Comparison of ENCODE assay signal across 32 cellular contexts in genomic region chr3:187360523-187361060, GRCh38. TPM values are rescaled to one million over a fixed set of nuclear protein-coding genes. Genes with fewer than 3 reads are reported as not detected.
DNase-seq lines count a peak whose midpoint lies in the region; ATAC-seq and TF ChIP-seq lines count a peak whose summit lies in the region.
"Had no signal": no experiment of that assay in that cellular context is flagged by ENCODE, and none has a peak within 500 bp of the region (broad histone marks: within the 10 kb centered on the region; RNA-seq: fewer than 3 reads in every experiment).

No MANE protein-coding gene starts in this region.

- H3K4me1 Mint-ChIP-seq in H9, result peaks cover 59% of the 10 kb centered on the region in 2 experiments
- H3K4me1 Mint-ChIP-seq: B cell; CD4-positive, alpha-beta memory T cell; central memory CD8-positive, alpha-beta T cell; natural killer cell; stimulated activated naive B cell treated with anti-CD40 and anti-IgM and Interleukin-4, amounts not matched to agents 10 μg/mL and 1 μg/mL and 100 μg/mL, for 72 hours had no signal

- no peak overlapping the region for H2BK15ac ChIP-seq in H9 (ENCODE audit: low read depth, low read length)

- no peaks in the 10 kb centered on the region for H3K23me2 ChIP-seq in H9 (ENCODE audit: insufficient read length, low read depth, low read length, poor library complexity, severe bottlenecking)

- H3K14ac ChIP-seq in H9 (ENCODE audit: insufficient read depth, low read length) (no peak overlapping the region), trophoblast cell (ENCODE audit: low read length) (no peak overlapping the region)

- ATAC-seq in GM18907 (IDR thresholded peaks at IDR 0.05; ENCODE audit: unreplicated experiment) (no peak), GM19397 (IDR thresholded peaks at IDR 0.05; ENCODE audit: unreplicated experiment) (no peak)
- ATAC-seq: body of pancreas; gastrocnemius medialis; mucosa of descending colon; natural killer cell; stimulated activated naive B cell treated with anti-CD40 and anti-IgM and Interleukin-4, amounts not matched to agents 10 μg/mL and 1 μg/mL and 100 μg/mL, for 72 hours had no signal

- no CpG with 5 or more reads among the region's 5 CpGs for WGBS in H9 (ENCODE audit: extremely low coverage, insufficient read length, low lambda C conversion rate)
- no CpG with 5 or more reads among the region's 5 CpGs for WGBS in trophoblast cell (ENCODE audit: extremely low coverage, insufficient coverage, insufficient read length)

- H4K8ac ChIP-seq in H9 (replicated peaks; ENCODE audit: insufficient read length, low read depth, low read length) (no peak overlapping the region), trophoblast cell (ENCODE audit: low read depth, low read length) (no peak overlapping the region)

- H3K4me3 ChIP-seq in trophoblast cell (ENCODE audit: low read depth, low read length), result no peak overlapping the region
- H3K4me3 ChIP-seq: body of pancreas, gastrocnemius medialis, HAP-1, lung, mucosa of descending colon, skin epidermis, suprapubic skin had no signal

- H3K23ac ChIP-seq in H9 (ENCODE audit: insufficient read length, low read depth, low read length) (no peak overlapping the region), trophoblast cell (ENCODE audit: low read length) (no peak overlapping the region)

- no peaks in the 10 kb centered on the region for H3K9me3 ChIP-seq in H9 (ENCODE audit: control insufficient read depth, low read depth, low read length)
- no peaks in the 10 kb centered on the region for H3K9me3 ChIP-seq in trophoblast cell (ENCODE audit: insufficient read depth, low read depth, low read length)
- H3K9me3 ChIP-seq: body of pancreas, gastrocnemius medialis, HAP-1, mucosa of descending colon, suprapubic skin had no signal

- H3K56ac ChIP-seq in H9 (ENCODE audit: insufficient read length, low read depth, low read length), result no peak overlapping the region

- no peak for TF ChIP-seq CTCF in H9 (conservative IDR thresholded peaks at IDR 0.05)

- peak overlapping the region; percentile 58 to 94 (median 66); a peak in 6 of 7 replicates for H3K27ac Mint-ChIP-seq in H9
- H3K27ac Mint-ChIP-seq: activated CD4-positive, alpha-beta memory T cell treated with anti-CD3 and anti-CD28 coated beads, Interleukin-2, amount 10 ng/mL, durations not matched to agents 7 days and 5 days; activated T-helper 1 cell treated with anti-CD3 and anti-CD28 coated beads, Interleukin-12 subunit alpha, Interleukin-12 subunit beta, Interleukin-2, Interleukin-4 antibody, amounts not matched to agents 30 ng/mL and 10 ng/mL and 1 ng/mL, durations not matched to agents 14 hours and 24 hours and 36 hours; B cell; natural killer cell; stimulated activated naive B cell treated with anti-CD40 and anti-IgM and Interleukin-4, amounts not matched to agents 10 μg/mL and 1 μg/mL and 100 μg/mL, for 72 hours had no signal

- H3K4ac ChIP-seq in H9 (ENCODE audit: low read depth, low read length) (no peak overlapping the region), trophoblast cell (ENCODE audit: low read depth, low read length) (no peak overlapping the region)

- peaks cover 28% of the 10 kb centered on the region; the same call in 1 of the 2 replicates for H3K4me1 ChIP-seq in H9 (ENCODE audit: insufficient read depth, low read length)
- H3K4me1 ChIP-seq in trophoblast cell (ENCODE audit: control insufficient read depth in 1 of 2, insufficient read depth in 2 of 2, low read length in 2 of 2), result peaks cover 0 to 2% of the 10 kb centered on the region in 2 experiments
- H3K4me1 ChIP-seq: body of pancreas, gastrocnemius medialis, HAP-1, suprapubic skin had no signal

- H3K27me3 Mint-ChIP-seq in H9 (ENCODE audit: low read depth), result peaks cover under 1% of the 10 kb centered on the region; the same call in 1 of the 2 replicates
- H3K27me3 Mint-ChIP-seq: activated CD4-positive, alpha-beta memory T cell treated with anti-CD3 and anti-CD28 coated beads, Interleukin-2, amount 10 ng/mL, durations not matched to agents 7 days and 5 days; CD4-positive, alpha-beta memory T cell; central memory CD8-positive, alpha-beta T cell; stimulated activated naive B cell treated with anti-CD40 and anti-IgM and Interleukin-4, amounts not matched to agents 10 μg/mL and 1 μg/mL and 100 μg/mL, for 72 hours had no signal

- DNase-seq in AG08395 (ENCODE audit: low spot score), result peak; percentile 13
- DNase-seq in H9, result no peak
- DNase-seq in astrocyte of the hippocampus (ENCODE audit: low read depth, low spot score), result peak; percentile 85
- DNase-seq in left kidney (ENCODE audit: low read depth, low spot score), result peak; percentile 72
- DNase-seq in G401 (ENCODE audit: low spot score), result no peak
- no peak for DNase-seq in trophoblast cell
- DNase-seq: activated CD4-positive, alpha-beta memory T cell treated with anti-CD3 and anti-CD28 coated beads, Interleukin-2, amount 10 ng/mL, durations not matched to agents 7 days and 5 days; activated CD4-positive, alpha-beta T cell treated with anti-CD3 and anti-CD28 coated beads for 1 hour; activated CD8-positive, alpha-beta memory T cell treated with anti-CD3 and anti-CD28 coated beads, Interleukin-2, amount 50 U/mL, for 4 hours; activated naive CD4-positive, alpha-beta T cell treated with Interleukin-2 at 50 U/mL for 16 hours; body of pancreas; CD4-positive, alpha-beta memory T cell; gastrocnemius medialis; Karpas-422; mucosa of descending colon; MV-4-11; natural killer cell; NCI-H1694; NCI-H524; NK-92 treated with Interleukin-12 subunit alpha and Interleukin-12 subunit beta, amount 100 ng/mL, for 24 hours; SHP77 treated with DMSO at 0.1 percent for 48 hours; stimulated activated naive B cell treated with anti-CD40 and anti-IgM and Interleukin-4, amounts not matched to agents 10 μg/mL and 1 μg/mL and 100 μg/mL, for 72 hours had no signal

- H2AK5ac ChIP-seq in H9 (ENCODE audit: insufficient read length, low read length) (no peak overlapping the region), trophoblast cell (ENCODE audit: low read length) (no peak overlapping the region)

- H2BK120ac ChIP-seq in H9 (ENCODE audit: low read depth, low read length, poor library complexity, severe bottlenecking) (no peak overlapping the region), trophoblast cell (ENCODE audit: insufficient read depth, low read length, poor library complexity) (no peak overlapping the region)

- H3K27ac ChIP-seq in H9 (ENCODE audit: insufficient read length, low read depth, low read length) (peak overlapping the region; percentile 12), trophoblast cell (ENCODE audit: low read depth, low read length) (no peak overlapping the region)
- H3K27ac ChIP-seq: body of pancreas, gastrocnemius medialis, HL-60, skin epidermis, suprapubic skin had no signal

- H3T11ph ChIP-seq in H9 (ENCODE audit: low read length), result no peak overlapping the region

- no peak overlapping the region for H4K5ac ChIP-seq in H9 (ENCODE audit: insufficient read length, low read depth, low read length)

- no peak overlapping the region for H4K12ac ChIP-seq in trophoblast cell (ENCODE audit: low read depth, low read length)

- H2AFZ ChIP-seq in H9 (ENCODE audit: low read length) (no peak overlapping the region), trophoblast cell (ENCODE audit: insufficient read depth, low read length, poor library complexity) (no peak overlapping the region)

- in situ Hi-C loops in G401 (cut with HindIII; ENCODE audit: low sequenced_read_pairs), result no loop called here

- H3K9me3 Mint-ChIP-seq in H9, result no peaks in the 10 kb centered on the region
- H3K9me3 Mint-ChIP-seq: activated CD4-positive, alpha-beta memory T cell treated with anti-CD3 and anti-CD28 coated beads, Interleukin-2, amount 10 ng/mL, durations not matched to agents 7 days and 5 days; activated T-helper 1 cell treated with anti-CD3 and anti-CD28 coated beads, Interleukin-12 subunit alpha, Interleukin-12 subunit beta, Interleukin-2, Interleukin-4 antibody, amounts not matched to agents 30 ng/mL and 10 ng/mL and 1 ng/mL, durations not matched to agents 14 hours and 24 hours and 36 hours; CD4-positive, alpha-beta memory T cell; central memory CD8-positive, alpha-beta T cell; natural killer cell; stimulated activated naive B cell treated with anti-CD40 and anti-IgM and Interleukin-4, amounts not matched to agents 10 μg/mL and 1 μg/mL and 100 μg/mL, for 72 hours had no signal

- no peak overlapping the region for H3K9ac ChIP-seq in H9 (ENCODE audit: extremely low read depth, insufficient read length, low read length)
- H3K9ac ChIP-seq in trophoblast cell (ENCODE audit: low read length), result no peak overlapping the region

- H3K4me2 ChIP-seq in H9 (ENCODE audit: insufficient read depth, insufficient read length, low read length), result no peak overlapping the region
- no peak overlapping the region for H3K4me2 ChIP-seq in trophoblast cell (ENCODE audit: low read length)

- H3K36me3 ChIP-seq in trophoblast cell (ENCODE audit: control insufficient read depth in 1 of 2, insufficient read depth in 2 of 2, low read length in 2 of 2), result no peaks in the 10 kb centered on the region
- H3K36me3 ChIP-seq: gastrocnemius medialis, HAP-1, suprapubic skin had no signal

- H2BK12ac ChIP-seq in H9 (ENCODE audit: insufficient read length, low read depth, low read length) (no peak overlapping the region), trophoblast cell (ENCODE audit: low read length) (no peak overlapping the region)

- H3K79me2 ChIP-seq in H9 (ENCODE audit: insufficient read depth, low read length) (no peaks in the 10 kb centered on the region), trophoblast cell (ENCODE audit: control insufficient read depth, insufficient read depth, low read length, poor library complexity) (no peaks in the 10 kb centered on the region)

- H4K91ac ChIP-seq in H9 (ENCODE audit: insufficient read length, low read depth, low read length) (no peak overlapping the region), trophoblast cell (ENCODE audit: low read depth, low read length) (no peak overlapping the region)

- no peak overlapping the region for H2BK20ac ChIP-seq in H9 (ENCODE audit: low read depth, low read length, poor library complexity, severe bottlenecking)

- no peak overlapping the region for H2BK5ac ChIP-seq in H9 (ENCODE audit: insufficient read length, low read length)
- no peak overlapping the region for H2BK5ac ChIP-seq in trophoblast cell (ENCODE audit: low read depth, low read length, poor library complexity)

- H3K18ac ChIP-seq in H9 (ENCODE audit: insufficient read length, low read depth, low read length) (no peak overlapping the region), trophoblast cell (ENCODE audit: low read length) (no peak overlapping the region)

- peak overlapping the region in 1 of 2 experiments; percentile 65; a peak in 4 of 5 replicates for H3K4me3 Mint-ChIP-seq in H9
- H3K4me3 Mint-ChIP-seq: activated CD4-positive, alpha-beta memory T cell treated with anti-CD3 and anti-CD28 coated beads, Interleukin-2, amount 10 ng/mL, durations not matched to agents 7 days and 5 days; activated T-helper 1 cell treated with anti-CD3 and anti-CD28 coated beads, Interleukin-12 subunit alpha, Interleukin-12 subunit beta, Interleukin-2, Interleukin-4 antibody, amounts not matched to agents 30 ng/mL and 10 ng/mL and 1 ng/mL, durations not matched to agents 14 hours and 24 hours and 36 hours; B cell; CD4-positive, alpha-beta memory T cell; central memory CD8-positive, alpha-beta T cell; natural killer cell; stimulated activated naive B cell treated with anti-CD40 and anti-IgM and Interleukin-4, amounts not matched to agents 10 μg/mL and 1 μg/mL and 100 μg/mL, for 72 hours had no signal

- H3K79me1 ChIP-seq in H9 (ENCODE audit: insufficient read depth, low read depth, low read length, poor library complexity, severe bottlenecking) (no peaks in the 10 kb centered on the region), trophoblast cell (ENCODE audit: low read length) (no peaks in the 10 kb centered on the region)

- no peaks in the 10 kb centered on the region for H4K20me1 ChIP-seq in H9 (ENCODE audit: control insufficient read depth, insufficient read depth, insufficient read length)

- peaks cover 0 to 4% (median 0%) of the 10 kb centered on the region in 3 experiments; a peak in 2 of 7 replicates for H3K36me3 Mint-ChIP-seq in H9 (ENCODE audit: insufficient read depth in 1 of 3, low read depth in 3 of 3)
- H3K36me3 Mint-ChIP-seq: CD4-positive, alpha-beta memory T cell; natural killer cell; stimulated activated naive B cell treated with anti-CD40 and anti-IgM and Interleukin-4, amounts not matched to agents 10 μg/mL and 1 μg/mL and 100 μg/mL, for 72 hours had no signal

- H3K27me3 ChIP-seq in H9 (ENCODE audit: insufficient read depth, low read length) (no peaks in the 10 kb centered on the region), trophoblast cell (ENCODE audit: insufficient read depth, low read length) (no peaks in the 10 kb centered on the region)
- H3K27me3 ChIP-seq: body of pancreas, gastrocnemius medialis, suprapubic skin had no signal

RNA-seq across cellular contexts. Expression of gene RTP4, which starts 7.6 kb away (rescaled TPM):
- total RNA-seq in H9 (2021), result not detected in 2 replicates
- not detected in 2 replicates for total RNA-seq in G401 (2014; rRNA removed; shearing (Covaris generic))
- polyA plus RNA-seq in trophoblast cell (2013), result not detected in 2 replicates

Comparison
In these comparisons a context has a peak if more than half of its experiments do, and no peak if none do; other contexts are left out.
1. DNase-seq: peak in AG08395 (single experiment), astrocyte of the hippocampus (single experiment) and left kidney (single experiment); none in H9 (single experiment), G401 (single experiment) and trophoblast cell (0 of 2).